10 cellular contexts compared by ENCODE assay signal in genomic region chr12:49674318-49674985, GRCh38. TPM values are rescaled to one million over a fixed set of nuclear protein-coding genes. Genes with fewer than 3 reads are reported as not detected.
A peak's percentile ranks its signal among the peaks of the same experiment; 100 is the strongest.
DNase-seq lines count a peak whose midpoint lies in the region; ATAC-seq lines count a peak whose summit lies in the region.
"Had no signal": no experiment of that assay in that cellular context is flagged by ENCODE, and none has a peak within 500 bp of the region (broad histone marks: within the 10 kb centered on the region; RNA-seq: fewer than 3 reads in every experiment).

No MANE protein-coding gene starts in this region.

- no peak overlapping the region for H3K4me3 ChIP-seq in rectal smooth muscle tissue (ENCODE audit: low read length)

- no peak overlapping the region for H3K4me3 Mint-ChIP-seq in activated T-helper 2 cell treated with anti-CD3 and anti-CD28 coated beads, Interferon-gamma antibody, Interleukin-2, Interleukin-4, amounts not matched to agents 10 μg/mL and 5 μg/mL and 100 μg/mL, durations not matched to agents 14 hours and 24 hours and 36 hours (ENCODE audit: low read depth)

- H3K27ac Mint-ChIP-seq in activated T-helper 2 cell treated with anti-CD3 and anti-CD28 coated beads, Interferon-gamma antibody, Interleukin-2, Interleukin-4, amounts not matched to agents 10 μg/mL and 5 μg/mL and 100 μg/mL, durations not matched to agents 14 hours and 24 hours and 36 hours: peak overlapping the region; percentile 71

- no peaks in the 10 kb centered on the region for H3K9me3 Mint-ChIP-seq in activated T-helper 2 cell treated with anti-CD3 and anti-CD28 coated beads, Interferon-gamma antibody, Interleukin-2, Interleukin-4, amounts not matched to agents 10 μg/mL and 5 μg/mL and 100 μg/mL, durations not matched to agents 14 hours and 24 hours and 36 hours

- intact Hi-C loops in activated T-helper 2 cell treated with anti-CD3 and anti-CD28 coated beads, Interferon-gamma antibody, Interleukin-2, Interleukin-4, amounts not matched to agents 10 μg/mL and 5 μg/mL and 100 μg/mL, durations not matched to agents 14 hours and 24 hours and 36 hours (cut with micrococcal nuclease): loop anchor here (2.0 kb wide), 1 partner anchor 24 kb away; no protein-coding TSS in a partner anchor
- intact Hi-C loops in Right ventricle myocardium inferior (cut with DNase I): loop anchor here (2.0 kb wide), 1 partner anchor 32 kb away; the partner anchor contains the start of gene FMNL3
- intact Hi-C loops in posterior cingulate gyrus (cut with DNase I): no loop called here

- peak; percentile 57 for DNase-seq in EH (ENCODE audit: low read depth)
- DNase-seq in activated T-helper 2 cell treated with anti-CD3 and anti-CD28 coated beads, Interferon-gamma antibody, Interleukin-2, Interleukin-4, amounts not matched to agents 10 μg/mL and 5 μg/mL and 100 μg/mL, durations not matched to agents 14 hours and 24 hours and 36 hours (ENCODE audit: low spot score): no peak
- DNase-seq in Right ventricle myocardium inferior (ENCODE audit: missing footprints): no peak
- no peak for DNase-seq in dedifferentiated amniotic fluid mesenchymal stem cell (ENCODE audit: extremely low spot score)
- DNase-seq in posterior cingulate gyrus: no peak
- DNase-seq in stimulated activated CD4-positive, alpha-beta T cell treated with anti-CD3 and anti-CD28 coated beads, Interleukin-15, amount 100 ng/mL, for 24 hours: no peak
- DNase-seq: activated gamma-delta T cell, NCI-H1105 treated with DMSO at 0.1 percent for 48 hours had no signal

- peaks cover 36% of the 10 kb centered on the region for H3K4me1 ChIP-seq in rectal smooth muscle tissue (ENCODE audit: control insufficient read depth, insufficient read depth, low read length)

- H3K9ac ChIP-seq in rectal smooth muscle tissue (ENCODE audit: low read length): no peak overlapping the region

- no peaks in the 10 kb centered on the region for H3K36me3 Mint-ChIP-seq in activated T-helper 2 cell treated with anti-CD3 and anti-CD28 coated beads, Interferon-gamma antibody, Interleukin-2, Interleukin-4, amounts not matched to agents 10 μg/mL and 5 μg/mL and 100 μg/mL, durations not matched to agents 14 hours and 24 hours and 36 hours (ENCODE audit: low read depth)

- ATAC-seq in Right ventricle myocardium inferior: peak; percentile 34
- ATAC-seq in GM21528 (IDR thresholded peaks at IDR 0.05; ENCODE audit: low FRiP score, unreplicated experiment): no peak

- no peaks in the 10 kb centered on the region for H3K27me3 Mint-ChIP-seq in activated T-helper 2 cell treated with anti-CD3 and anti-CD28 coated beads, Interferon-gamma antibody, Interleukin-2, Interleukin-4, amounts not matched to agents 10 μg/mL and 5 μg/mL and 100 μg/mL, durations not matched to agents 14 hours and 24 hours and 36 hours (ENCODE audit: low read depth)

- no peaks in the 10 kb centered on the region for H3K36me3 ChIP-seq in rectal smooth muscle tissue (ENCODE audit: control insufficient read depth, insufficient read depth, low read length)

- H3K27ac ChIP-seq in rectal smooth muscle tissue (ENCODE audit: low read depth, low read length): peak overlapping the region; percentile 93

- H3K4me1 Mint-ChIP-seq in activated T-helper 2 cell treated with anti-CD3 and anti-CD28 coated beads, Interferon-gamma antibody, Interleukin-2, Interleukin-4, amounts not matched to agents 10 μg/mL and 5 μg/mL and 100 μg/mL, durations not matched to agents 14 hours and 24 hours and 36 hours (ENCODE audit: low read depth): peaks cover 74% of the 10 kb centered on the region

- H3K27me3 ChIP-seq in rectal smooth muscle tissue (ENCODE audit: control insufficient read depth, insufficient read depth, low read length): no peaks in the 10 kb centered on the region

RNA-seq across cellular contexts. Expression of gene FMNL3, which starts 32.8 kb away (rescaled TPM):
- 36.2 and 38.0 TPM in 2 replicates for total RNA-seq in activated T-helper 2 cell treated with anti-CD3 and anti-CD28 coated beads, Interferon-gamma antibody, Interleukin-2, Interleukin-4, amounts not matched to agents 10 μg/mL and 5 μg/mL and 100 μg/mL, durations not matched to agents 14 hours and 24 hours and 36 hours
- total RNA-seq in Right ventricle myocardium inferior: 10.8 TPM

RNA-seq across cellular contexts. Expression of gene PRPF40B, which starts 51.1 kb away (rescaled TPM):
- 10.1 and 13.3 TPM in 2 replicates for total RNA-seq in activated T-helper 2 cell treated with anti-CD3 and anti-CD28 coated beads, Interferon-gamma antibody, Interleukin-2, Interleukin-4, amounts not matched to agents 10 μg/mL and 5 μg/mL and 100 μg/mL, durations not matched to agents 14 hours and 24 hours and 36 hours
- total RNA-seq in Right ventricle myocardium inferior: 17.1 TPM
